In genomic region chr5:142922223-142922952, GRCh38 we compare ENCODE assay signal across 8 cellular contexts.
A peak's percentile ranks its signal among the peaks of the same experiment; 100 is the strongest.
DNase-seq lines count a peak whose midpoint lies in the region; ATAC-seq and TF ChIP-seq lines count a peak whose summit lies in the region.

No MANE protein-coding gene starts in this region.

- H3K4me1 ChIP-seq in A673 (ENCODE audit: insufficient read depth, low read length, poor library complexity, severe bottlenecking), result peaks cover 21% of the 10 kb centered on the region

- ATAC-seq in HG03095 (IDR thresholded peaks at IDR 0.05; ENCODE audit: unreplicated experiment), result peak; percentile 61

- peak; percentile 63 for TF ChIP-seq CTCF in A673 (conservative IDR thresholded peaks at IDR 0.05; ENCODE audit: low read depth, low read length)
- peak; percentile 44; the same call in 2 of the 3 replicates for TF ChIP-seq CTCF in GM12872 (IDR thresholded peaks at IDR 0.05; ENCODE audit: insufficient read depth, low read depth, low read length)
- peak; percentile 10 for TF ChIP-seq CTCF in coronary artery (IDR thresholded peaks at IDR 0.05)

- H3K9me3 ChIP-seq in A673 (ENCODE audit: low read depth, low read length, poor library complexity, severe bottlenecking), result no peaks in the 10 kb centered on the region

- intact Hi-C loops in A673 (cut with micrococcal nuclease; ENCODE audit: unreplicated experiment), result loop anchor here (2.0 to 10.0 kb wide), 5 partner anchors 42 to 1042 kb away; partner anchors contain the start of gene NR3C1

- no TSS peak for BruUV-seq in A673 (replicated peaks; lab: Mats Ljungman, UMichigan)

- no peaks in the 10 kb centered on the region for H3K27me3 ChIP-seq in A673 (replicated peaks; ENCODE audit: insufficient read depth, low read depth, low read length, poor library complexity)

- no peak overlapping the region for H3K4me3 ChIP-seq in A673 (ENCODE audit: low read depth, low read length, poor library complexity, severe bottlenecking)
- H3K4me3 ChIP-seq in coronary artery, result no peak overlapping the region

- H3K27ac ChIP-seq in A673 (ENCODE audit: low read depth, low read length, poor library complexity, severe bottlenecking) (no peak overlapping the region), coronary artery (no peak overlapping the region)

- DNase-seq in A673 (ENCODE audit: low spot score) (peak; percentile 61), NCI-H526 treated with DMSO at 0.1 percent for 48 hours (lab: John Stamatoyannopoulos, UW) (peak; percentile 15), coronary artery (ENCODE audit: low spot score) (no peak), middle frontal gyrus (ENCODE audit: extremely low spot score, low spot score) (peak; percentile 53), activated T-cell treated with anti-CD3 and anti-CD28 coated beads for 4 hours (no peak), GOT3 (lab: John Stamatoyannopoulos, UW) (no peak)

- H3K36me3 ChIP-seq in A673 (ENCODE audit: insufficient read depth, low read length, poor library complexity, severe bottlenecking), result no peaks in the 10 kb centered on the region

- POLR2A ChIA-PET in A673 (lab: Charles Lee; ENCODE audit: low non-redundant PET), result interaction anchor here (0.7 kb wide), 1 partner anchor 27 kb away, joined by 3 read pairs; no protein-coding TSS in a partner anchor

- CTCF ChIA-PET in A673 (lab: Charles Lee), result interaction anchor here (0.6 kb wide), 1 partner anchor 9 kb away, joined by 3 read pairs; no protein-coding TSS in a partner anchor

Comparison
In these comparisons a context has a peak if more than half of its experiments do, and no peak if none do; other contexts are left out.
1. DNase-seq: peak in A673 (single experiment), NCI-H526 treated with DMSO at 0.1 percent for 48 hours (single experiment) and middle frontal gyrus (single experiment); none in coronary artery (single experiment), activated T-cell treated with anti-CD3 and anti-CD28 coated beads for 4 hours (single experiment) and GOT3 (single experiment).
2. CTCF ChIP-seq: peak in every context shown above with its lines; median percentile 63 in A673; 44 in GM12872; 10 in coronary artery.